Comparison of ENCODE assay signal across 20 cellular contexts in genomic region chr14:88851587-88851986, GRCh38. TPM values are rescaled to one million over a fixed set of nuclear protein-coding genes. Genes with fewer than 3 reads are reported as not detected.
DNase-seq lines count a peak whose midpoint lies in the region; ATAC-seq, FAIRE-seq and TF ChIP-seq lines count a peak whose summit lies in the region.
"Had no signal": no experiment of that assay in that cellular context is flagged by ENCODE, and none has a peak within 500 bp of the region (broad histone marks: within the 10 kb centered on the region; RNA-seq: fewer than 3 reads in every experiment).

No MANE protein-coding gene starts in this region.

- BruUV-seq in IMR-90 (replicated peaks; lab: Mats Ljungman, UMichigan) = no TSS peak

- H3K27ac ChIP-seq in IMR-90 (ENCODE audit: insufficient read depth, low read length) (no peak overlapping the region), kidney (ENCODE audit: low read depth in 2 of 2, low read length in 2 of 2) (no peak overlapping the region)
- H3K27ac ChIP-seq: 22Rv1, A549, C4-2B, HL-60 had no signal

- H4K91ac ChIP-seq in IMR-90 (ENCODE audit: insufficient read depth, low read depth, low read length) = no peak overlapping the region; the same call in 1 of the 2 replicates

- H2AK9ac ChIP-seq in IMR-90 (replicated peaks; ENCODE audit: low read depth, low read length, poor library complexity) = no peak overlapping the region

- H3K9me1 ChIP-seq in IMR-90 (ENCODE audit: insufficient read depth, low read length) = peaks cover 9% of the 10 kb centered on the region

- intact Hi-C loops in IMR-90 (cut with micrococcal nuclease) = no loop called here
- intact Hi-C loops in kidney (cut with DNase I) = no loop called here

- no CpG with 5 or more reads among the region's 1 CpG for WGBS in IMR-90 (ENCODE audit: extremely low coverage in 2 of 2, insufficient read length in 1 of 2), 2 experiments

- H2BK5ac ChIP-seq in IMR-90 (ENCODE audit: low read depth, low read length, poor library complexity, severe bottlenecking) = peak overlapping the region; percentile 42

- H3K9me3 ChIP-seq in IMR-90 (ENCODE audit: control insufficient read depth, insufficient read depth, low read length) (no peaks in the 10 kb centered on the region), kidney (ENCODE audit: control insufficient read depth in 1 of 2, low read length in 2 of 2) (no peaks in the 10 kb centered on the region)
- H3K9me3 ChIP-seq: A549, Caco-2 had no signal

- no peak overlapping the region for H2AFZ ChIP-seq in IMR-90 (replicated peaks; ENCODE audit: low read length, poor library complexity)

- H4K8ac ChIP-seq in IMR-90 (ENCODE audit: low read depth in 2 of 2, low read length in 2 of 2) = no peak overlapping the region; a peak in 1 of 4 replicates

- no peak overlapping the region for H4K5ac ChIP-seq in IMR-90 (ENCODE audit: low read depth, low read length)

- no peak overlapping the region; the same call in 1 of the 2 replicates for H3K4ac ChIP-seq in IMR-90 (ENCODE audit: low read depth, low read length)

- no peak overlapping the region for H3K4me2 ChIP-seq in IMR-90 (ENCODE audit: low read depth, low read length)
- H3K4me2 ChIP-seq: A549 had no signal

- H2BK120ac ChIP-seq in IMR-90 (ENCODE audit: low read depth, low read length) = peak overlapping the region; percentile 27; the same call in 1 of the 2 replicates

- CTCF ChIA-PET in IMR-90 (lab: Yijun Ruan, JAX) = interaction anchor here (1.0 to 1.3 kb wide), 2 partner anchors 17 to 184 kb away, joined by 3 to 4 read pairs; no protein-coding TSS in a partner anchor

- 0 out of 2 replicates have a peak, but pooled peaks cover under 1% of the 10 kb centered on the region for H4K20me1 ChIP-seq in IMR-90 (ENCODE audit: insufficient read depth, low read length)

- H3K36me3 Mint-ChIP-seq in brain = peaks cover 13% of the 10 kb centered on the region
- H3K36me3 Mint-ChIP-seq in stimulated activated memory B cell treated with anti-CD40 and anti-IgM and Interleukin-4, amounts not matched to agents 10 μg/mL and 1 μg/mL and 100 μg/mL, for 72 hours = peaks cover 6% of the 10 kb centered on the region
- H3K36me3 Mint-ChIP-seq: IgD-negative memory B cell had no signal

- no peaks in the 10 kb centered on the region for H3K27me3 Mint-ChIP-seq in brain
- no peaks in the 10 kb centered on the region for H3K27me3 Mint-ChIP-seq in stimulated activated memory B cell treated with anti-CD40 and anti-IgM and Interleukin-4, amounts not matched to agents 10 μg/mL and 1 μg/mL and 100 μg/mL, for 72 hours
- H3K27me3 Mint-ChIP-seq: CD4-positive, alpha-beta T cell; IgD-negative memory B cell had no signal

- no peak overlapping the region for H3K18ac ChIP-seq in IMR-90 (ENCODE audit: low read depth, low read length)

- no peaks in the 10 kb centered on the region for H3K9me3 Mint-ChIP-seq in brain
- no peaks in the 10 kb centered on the region for H3K9me3 Mint-ChIP-seq in stimulated activated memory B cell treated with anti-CD40 and anti-IgM and Interleukin-4, amounts not matched to agents 10 μg/mL and 1 μg/mL and 100 μg/mL, for 72 hours
- H3K9me3 Mint-ChIP-seq: CD4-positive, alpha-beta T cell; IgD-negative memory B cell had no signal

- H3K9ac ChIP-seq in IMR-90 (ENCODE audit: low read depth, low read length) (no peak overlapping the region), kidney (ENCODE audit: low read length in 2 of 2) (no peak overlapping the region)

- H3K56ac ChIP-seq in IMR-90 (ENCODE audit: extremely low read depth, insufficient read depth, low read length) = no peak overlapping the region

- peaks cover 0 to 21% of the 10 kb centered on the region in 2 experiments; a peak in 3 of 4 replicates for H3K79me1 ChIP-seq in IMR-90 (ENCODE audit: low read depth in 1 of 2, low read length in 2 of 2)

- no peak for TF ChIP-seq POLR2A in IMR-90 (IDR thresholded peaks at IDR 0.05; ENCODE audit: low read depth, low read length)

- dilution Hi-C loops in IMR-90 (cut with HindIII; ENCODE audit: low sequenced_read_pairs, unreplicated experiment) = no loop called here

- peaks cover 37% of the 10 kb centered on the region for H3K4me1 Mint-ChIP-seq in brain
- no peaks in the 10 kb centered on the region for H3K4me1 Mint-ChIP-seq in stimulated activated memory B cell treated with anti-CD40 and anti-IgM and Interleukin-4, amounts not matched to agents 10 μg/mL and 1 μg/mL and 100 μg/mL, for 72 hours
- H3K4me1 Mint-ChIP-seq: IgD-negative memory B cell had no signal

- ATAC-seq in IMR-90 (ENCODE audit: low read depth) (no peak), HG03095 (IDR thresholded peaks at IDR 0.05; ENCODE audit: unreplicated experiment) (no peak)
- no peak for ATAC-seq in stimulated activated memory B cell treated with anti-CD40 and anti-IgM and Interleukin-4, amounts not matched to agents 10 μg/mL and 1 μg/mL and 100 μg/mL, for 72 hours
- ATAC-seq: A549 had no signal

- DNase-seq in DMS79 treated with DMSO at 0.1 percent for 48 hours (lab: John Stamatoyannopoulos, UW) (peak; percentile 54), DMS79 (lab: John Stamatoyannopoulos, UW) (no peak), IMR-90 (no peak), kidney (no peak)
- DNase-seq: AML-193; Caco-2; CD4-positive, alpha-beta T cell; GF-D8; HCEC 1CT had no signal

- POLR2A ChIA-PET in IMR-90 (lab: Charles Lee; ENCODE audit: unreplicated experiment) = no interaction called here

- H3K4me1 ChIP-seq in IMR-90 (ENCODE audit: control insufficient read depth, insufficient read depth, low read length) = peaks cover 7% of the 10 kb centered on the region
- no peaks in the 10 kb centered on the region for H3K4me1 ChIP-seq in kidney (ENCODE audit: control insufficient read depth in 1 of 2, insufficient read depth in 1 of 2, low read depth in 1 of 2, low read length in 2 of 2)
- H3K4me1 ChIP-seq: A549, Caco-2 had no signal

- H3K36me3 ChIP-seq in IMR-90 (ENCODE audit: control insufficient read depth, insufficient read depth, low read length) = peaks cover 9% of the 10 kb centered on the region
- peaks cover 0 to 3% of the 10 kb centered on the region in 2 donors for H3K36me3 ChIP-seq in kidney (ENCODE audit: control insufficient read depth in 1 of 2, insufficient read depth in 2 of 2, low read length in 2 of 2)

- no peak overlapping the region for H3K14ac ChIP-seq in IMR-90 (replicated peaks; ENCODE audit: low read depth, low read length)

- no peak overlapping the region for H3K23ac ChIP-seq in IMR-90 (ENCODE audit: low read depth, low read length)

- no peak overlapping the region for H2BK15ac ChIP-seq in IMR-90 (ENCODE audit: low read depth, low read length)

- H2BK20ac ChIP-seq in IMR-90 (ENCODE audit: low read depth, low read length) = no peak overlapping the region; the same call in 1 of the 2 replicates

- peak overlapping the region in 1 of 5 experiments; percentile 39 for H3K4me3 Mint-ChIP-seq in brain
- H3K4me3 Mint-ChIP-seq in stimulated activated memory B cell treated with anti-CD40 and anti-IgM and Interleukin-4, amounts not matched to agents 10 μg/mL and 1 μg/mL and 100 μg/mL, for 72 hours = no peak overlapping the region
- H3K4me3 Mint-ChIP-seq: CD4-positive, alpha-beta T cell; IgD-negative memory B cell had no signal

- in situ Hi-C loops in IMR-90 (cut with MboI; ENCODE audit: low sequenced_read_pairs) = no loop called here

- no peak overlapping the region for H2AK5ac ChIP-seq in IMR-90 (ENCODE audit: low read depth, low read length)

- TF ChIP-seq RAD21 in IMR-90 (IDR thresholded peaks at IDR 0.05; ENCODE audit: low read length) = no peak

- H3K4me3 ChIP-seq in IMR-90 (ENCODE audit: insufficient read depth, low read depth, low read length) = no peak overlapping the region
- H3K4me3 ChIP-seq in kidney (ENCODE audit: low read length in 2 of 2) = no peak overlapping the region
- H3K4me3 ChIP-seq: A549 had no signal

- peak overlapping the region in 3 of 5 experiments; percentile 12 to 86 (median 79) for H3K27ac Mint-ChIP-seq in brain
- no peak overlapping the region for H3K27ac Mint-ChIP-seq in stimulated activated memory B cell treated with anti-CD40 and anti-IgM and Interleukin-4, amounts not matched to agents 10 μg/mL and 1 μg/mL and 100 μg/mL, for 72 hours
- H3K27ac Mint-ChIP-seq: CD4-positive, alpha-beta T cell had no signal

- TF ChIP-seq CTCF in IMR-90 (conservative IDR thresholded peaks at IDR 0.05; ENCODE audit: low read depth, low read length) (no peak), brain (conservative IDR thresholded peaks at IDR 0.05) (no peak), kidney (IDR thresholded peaks at IDR 0.05; ENCODE audit: borderline replicate concordance, extremely low read depth, insufficient read depth) (no peak)

- no peaks in the 10 kb centered on the region for H3K27me3 ChIP-seq in IMR-90 (ENCODE audit: control insufficient read depth, insufficient read depth, low read length)

- FAIRE-seq in islet of Langerhans (lab: Jason Lieb, UNC) = peak; percentile 68
- no peak for FAIRE-seq in kidney (lab: Jason Lieb, UNC)
- FAIRE-seq: A549, D721Med, H54 had no signal

TF ChIP-seq in IMR-90, 13 proteins besides CTCF, POLR2A, EP300 and RAD21:
- TF ChIP-seq BHLHE40 (IDR thresholded peaks at IDR 0.05; ENCODE audit: low read depth, low read length) = no peak

RNA-seq across cellular contexts. Expression of gene TTC8, which starts 27.1 kb away (rescaled TPM):
- total RNA-seq in IMR-90 (2012; rRNA removed) = 48.0 and 48.9 TPM in 2 replicates
- 75.9 and 84.2 TPM in 2 replicates for polyA plus RNA-seq in IMR-90 (2012; rRNA removed)
- 21.1 and 38.5 TPM in 2 replicates for polyA plus RNA-seq in IMR-90 (2012; cell fraction: cytosol; rRNA removed)
- polyA plus RNA-seq in IMR-90 (2012; cell fraction: nucleus; rRNA removed; ENCODE audit: low replicate concordance) = 29.6 and 115 TPM in 2 replicates
- 9.7 TPM for polyA plus RNA-seq in brain (ENCODE audit: insufficient read depth, low read depth, low replicate concordance)
- 17.2 TPM for total RNA-seq in kidney
- 14.0 TPM for polyA plus RNA-seq in kidney (ENCODE audit: insufficient read depth, low read depth, low replicate concordance)

RNA-seq across cellular contexts. Expression of gene EML5, which starts 58.8 kb away (rescaled TPM):
- total RNA-seq in IMR-90 (2012; rRNA removed) (22.2 and 34.7 TPM in 2 replicates), kidney (2.8 TPM)
- polyA plus RNA-seq in IMR-90 (2012; rRNA removed) (5.7 and 8.1 TPM in 2 replicates), brain (ENCODE audit: insufficient read depth, low read depth, low replicate concordance) (1.4 TPM), kidney (ENCODE audit: insufficient read depth, low read depth, low replicate concordance) (0.26 TPM)
- 0.71 and 1.5 TPM in 2 replicates for polyA plus RNA-seq in IMR-90 (2012; cell fraction: cytosol; rRNA removed)
- polyA plus RNA-seq in IMR-90 (2012; cell fraction: nucleus; rRNA removed; ENCODE audit: low replicate concordance) = 2.3 and 18.3 TPM in 2 replicates
